37 cellular contexts compared by ENCODE assay signal in genomic region chr21:39024538-39024937, GRCh38.
"Had no signal": no experiment of that assay in that cellular context is flagged by ENCODE, and none has a peak within 500 bp of the region (broad histone marks: within the 10 kb centered on the region; RNA-seq: fewer than 3 reads in every experiment).

No MANE protein-coding gene starts in this region.

- H3K4me3 ChIP-seq: ascending aorta, cardiac muscle cell had no signal

- H3K36me3 ChIP-seq: ascending aorta, cardiac muscle cell had no signal

- H3K4me1 Mint-ChIP-seq: activated CD4-positive, alpha-beta memory T cell treated with anti-CD3 and anti-CD28 coated beads, Interleukin-2, amount 10 ng/mL, durations not matched to agents 7 days and 5 days; activated CD4-positive, alpha-beta T cell treated with anti-CD3 and anti-CD28 coated beads for 36 hours; activated CD4-positive, alpha-beta T cell treated with anti-CD3 and anti-CD28 coated beads, Interleukin-2, amount 10 ng/mL, durations not matched to agents 7 days and 5 days; activated CD8-positive, alpha-beta memory T cell treated with anti-CD3 and anti-CD28 coated beads, Interleukin-2, amount 10 ng/mL, durations not matched to agents 7 days and 5 days; activated naive CD4-positive, alpha-beta T cell treated with anti-CD3 and anti-CD28 coated beads, Interleukin-2, amount 10 ng/mL, durations not matched to agents 7 days and 5 days; activated naive CD4-positive, alpha-beta T cell treated with anti-CD3 and anti-CD28 coated beads, Interleukin-2, amount 50 U/mL, for 24 hours; activated naive CD8-positive, alpha-beta T cell treated with anti-CD3 and anti-CD28 coated beads, Interleukin-2, amount 10 ng/mL, durations not matched to agents 7 days and 5 days; activated naive CD8-positive, alpha-beta T cell treated with anti-CD3 and anti-CD28 coated beads, Interleukin-2, amount 50 U/mL, for 24 hours; central memory CD8-positive, alpha-beta T cell had no signal

- H3K9me3 Mint-ChIP-seq: activated naive CD4-positive, alpha-beta T cell treated with anti-CD3 and anti-CD28 coated beads, Interleukin-2, amount 50 U/mL, for 24 hours; central memory CD8-positive, alpha-beta T cell had no signal

- H3K27me3 ChIP-seq: ascending aorta, cardiac muscle cell had no signal

- H3K27me3 Mint-ChIP-seq: activated CD4-positive, alpha-beta T cell treated with anti-CD3 and anti-CD28 coated beads, Interleukin-2, amount 10 ng/mL, durations not matched to agents 7 days and 5 days; activated naive CD8-positive, alpha-beta T cell had no signal

- DNase-seq: activated CD4-positive, alpha-beta memory T cell treated with anti-CD3 and anti-CD28 coated beads, Interleukin-2, amount 10 ng/mL, durations not matched to agents 7 days and 5 days; activated CD4-positive, alpha-beta T cell treated with anti-CD3 and anti-CD28 coated beads for 1 hour; activated CD4-positive, alpha-beta T cell treated with anti-CD3 and anti-CD28 coated beads for 36 hours; activated CD4-positive, alpha-beta T cell treated with anti-CD3 and anti-CD28 coated beads for 48 hours; activated CD4-positive, alpha-beta T cell treated with anti-CD3 and anti-CD28 coated beads, Interleukin-2, amount 10 ng/mL, durations not matched to agents 7 days and 5 days; activated CD4-positive, alpha-beta T cell treated with anti-CD3 and anti-CD28 coated beads, Interleukin-2, amount 50 U/mL, for 48 hours; activated CD4-positive, CD25-positive, alpha-beta regulatory T cell; activated CD8-positive, alpha-beta memory T cell treated with anti-CD3 and anti-CD28 coated beads for 24 hours; activated CD8-positive, alpha-beta memory T cell treated with anti-CD3 and anti-CD28 coated beads, Interleukin-2, amount 10 ng/mL, durations not matched to agents 7 days and 5 days; activated CD8-positive, alpha-beta memory T cell treated with anti-CD3 and anti-CD28 coated beads, Interleukin-2, amount 50 U/mL, for 48 hours; activated CD8-positive, alpha-beta T cell treated with anti-CD3 and anti-CD28 coated beads, Interleukin-2, amount 10 ng/mL, durations not matched to agents 7 days and 5 days; activated effector memory CD4-positive, alpha-beta T cell treated with Interleukin-2 at 50 U/mL for 16 hours; activated gamma-delta T cell; activated naive CD4-positive, alpha-beta T cell treated with anti-CD3 and anti-CD28 coated beads, Interleukin-2, amount 10 ng/mL, durations not matched to agents 7 days and 5 days; activated naive CD4-positive, alpha-beta T cell treated with Interleukin-2 at 50 U/mL for 16 hours; activated naive CD8-positive, alpha-beta T cell treated with anti-CD3 and anti-CD28 coated beads, Interleukin-2, amount 10 ng/mL, durations not matched to agents 7 days and 5 days; activated naive CD8-positive, alpha-beta T cell treated with anti-CD3 and anti-CD28 coated beads, Interleukin-2, amount 50 U/mL, for 24 hours; activated T-cell treated with anti-CD3 and anti-CD28 coated beads, Interleukin-2, amount 50 U/mL, for 24 hours; activated T-cell treated with anti-CD3 and anti-CD28 coated beads, Interleukin-2, amount 50 U/mL, for 48 hours; amygdala; anterior cingulate cortex; caudate nucleus; cerebellar nuclear complex; T-helper 1 cell; T-helper 2 cell; T-helper 9 cell had no signal

- H3K4me3 Mint-ChIP-seq: activated CD4-positive, alpha-beta memory T cell treated with anti-CD3 and anti-CD28 coated beads, Interleukin-2, amount 10 ng/mL, durations not matched to agents 7 days and 5 days; activated CD4-positive, alpha-beta T cell treated with anti-CD3 and anti-CD28 coated beads for 36 hours; activated CD4-positive, alpha-beta T cell treated with anti-CD3 and anti-CD28 coated beads, Interleukin-2, amount 10 ng/mL, durations not matched to agents 7 days and 5 days; activated CD8-positive, alpha-beta memory T cell treated with anti-CD3 and anti-CD28 coated beads, Interleukin-2, amount 10 ng/mL, durations not matched to agents 7 days and 5 days; activated CD8-positive, alpha-beta T cell treated with anti-CD3 and anti-CD28 coated beads, Interleukin-2, amount 10 ng/mL, durations not matched to agents 7 days and 5 days; activated naive CD4-positive, alpha-beta T cell treated with anti-CD3 and anti-CD28 coated beads, Interleukin-2, amount 10 ng/mL, durations not matched to agents 7 days and 5 days; activated naive CD4-positive, alpha-beta T cell treated with anti-CD3 and anti-CD28 coated beads, Interleukin-2, amount 50 U/mL, for 24 hours; activated naive CD8-positive, alpha-beta T cell; activated naive CD8-positive, alpha-beta T cell treated with anti-CD3 and anti-CD28 coated beads, Interleukin-2, amount 10 ng/mL, durations not matched to agents 7 days and 5 days; activated naive CD8-positive, alpha-beta T cell treated with anti-CD3 and anti-CD28 coated beads, Interleukin-2, amount 50 U/mL, for 24 hours; activated T-cell treated with anti-CD3 and anti-CD28 coated beads, Interleukin-2, amount 50 U/mL, for 24 hours; brain; central memory CD8-positive, alpha-beta T cell; T-helper 1 cell treated with Interleukin-12 subunit alpha and Interleukin-12 subunit beta and Interleukin-4 antibody, amounts not matched to agents 30 μg/mL and 1 μg/mL, for 36 hours; T-helper 2 cell treated with Interferon-gamma antibody and Interleukin-4, amounts not matched to agents 5 μg/mL and 100 μg/mL, for 36 hours had no signal

- H3K27ac ChIP-seq: VCaP had no signal

- H3K36me3 Mint-ChIP-seq: activated CD8-positive, alpha-beta memory T cell treated with anti-CD3 and anti-CD28 coated beads, Interleukin-2, amount 10 ng/mL, durations not matched to agents 7 days and 5 days; activated naive CD4-positive, alpha-beta T cell treated with anti-CD3 and anti-CD28 coated beads, Interleukin-2, amount 10 ng/mL, durations not matched to agents 7 days and 5 days; activated naive CD4-positive, alpha-beta T cell treated with anti-CD3 and anti-CD28 coated beads, Interleukin-2, amount 50 U/mL, for 24 hours; activated naive CD8-positive, alpha-beta T cell; activated naive CD8-positive, alpha-beta T cell treated with anti-CD3 and anti-CD28 coated beads, Interleukin-2, amount 10 ng/mL, durations not matched to agents 7 days and 5 days; brain had no signal

- ATAC-seq: activated CD4-positive, alpha-beta T cell treated with anti-CD3 and anti-CD28 coated beads for 36 hours; activated CD4-positive, CD25-positive, alpha-beta regulatory T cell treated with anti-CD3 and anti-CD28 coated beads, Interleukin-2, amount 50 U/mL, for 24 hours; activated CD8-positive, alpha-beta memory T cell treated with anti-CD3 and anti-CD28 coated beads, Interleukin-2, amount 10 ng/mL, durations not matched to agents 7 days and 5 days; activated CD8-positive, alpha-beta T cell treated with anti-CD3 and anti-CD28 coated beads, Interleukin-2, amount 10 ng/mL, durations not matched to agents 7 days and 5 days; activated naive CD8-positive, alpha-beta T cell treated with anti-CD3 and anti-CD28 coated beads, Interleukin-2, amount 50 U/mL, for 24 hours had no signal

- H3K27ac Mint-ChIP-seq: activated CD4-positive, alpha-beta memory T cell treated with anti-CD3 and anti-CD28 coated beads, Interleukin-2, amount 10 ng/mL, durations not matched to agents 7 days and 5 days; activated CD4-positive, alpha-beta T cell treated with anti-CD3 and anti-CD28 coated beads for 36 hours; activated CD4-positive, alpha-beta T cell treated with anti-CD3 and anti-CD28 coated beads, Interleukin-2, amount 10 ng/mL, durations not matched to agents 7 days and 5 days; activated CD8-positive, alpha-beta memory T cell treated with anti-CD3 and anti-CD28 coated beads, Interleukin-2, amount 10 ng/mL, durations not matched to agents 7 days and 5 days; activated CD8-positive, alpha-beta T cell treated with anti-CD3 and anti-CD28 coated beads, Interleukin-2, amount 10 ng/mL, durations not matched to agents 7 days and 5 days; activated naive CD4-positive, alpha-beta T cell treated with anti-CD3 and anti-CD28 coated beads, Interleukin-2, amount 10 ng/mL, durations not matched to agents 7 days and 5 days; activated naive CD4-positive, alpha-beta T cell treated with anti-CD3 and anti-CD28 coated beads, Interleukin-2, amount 50 U/mL, for 24 hours; activated naive CD8-positive, alpha-beta T cell; activated naive CD8-positive, alpha-beta T cell treated with anti-CD3 and anti-CD28 coated beads, Interleukin-2, amount 10 ng/mL, durations not matched to agents 7 days and 5 days; activated naive CD8-positive, alpha-beta T cell treated with anti-CD3 and anti-CD28 coated beads, Interleukin-2, amount 50 U/mL, for 24 hours; activated T-cell treated with anti-CD3 and anti-CD28 coated beads, Interleukin-2, amount 50 U/mL, for 24 hours; activated T-helper 2 cell treated with anti-CD3 and anti-CD28 coated beads, Interferon-gamma antibody, Interleukin-2, Interleukin-4, amounts not matched to agents 10 μg/mL and 5 μg/mL and 100 μg/mL, durations not matched to agents 14 hours and 24 hours and 36 hours; T-helper 1 cell treated with Interleukin-12 subunit alpha and Interleukin-12 subunit beta and Interleukin-4 antibody, amounts not matched to agents 30 μg/mL and 1 μg/mL, for 36 hours; T-helper 2 cell treated with Interferon-gamma antibody and Interleukin-4, amounts not matched to agents 5 μg/mL and 100 μg/mL, for 36 hours had no signal
